In the genomic region with DNA sequence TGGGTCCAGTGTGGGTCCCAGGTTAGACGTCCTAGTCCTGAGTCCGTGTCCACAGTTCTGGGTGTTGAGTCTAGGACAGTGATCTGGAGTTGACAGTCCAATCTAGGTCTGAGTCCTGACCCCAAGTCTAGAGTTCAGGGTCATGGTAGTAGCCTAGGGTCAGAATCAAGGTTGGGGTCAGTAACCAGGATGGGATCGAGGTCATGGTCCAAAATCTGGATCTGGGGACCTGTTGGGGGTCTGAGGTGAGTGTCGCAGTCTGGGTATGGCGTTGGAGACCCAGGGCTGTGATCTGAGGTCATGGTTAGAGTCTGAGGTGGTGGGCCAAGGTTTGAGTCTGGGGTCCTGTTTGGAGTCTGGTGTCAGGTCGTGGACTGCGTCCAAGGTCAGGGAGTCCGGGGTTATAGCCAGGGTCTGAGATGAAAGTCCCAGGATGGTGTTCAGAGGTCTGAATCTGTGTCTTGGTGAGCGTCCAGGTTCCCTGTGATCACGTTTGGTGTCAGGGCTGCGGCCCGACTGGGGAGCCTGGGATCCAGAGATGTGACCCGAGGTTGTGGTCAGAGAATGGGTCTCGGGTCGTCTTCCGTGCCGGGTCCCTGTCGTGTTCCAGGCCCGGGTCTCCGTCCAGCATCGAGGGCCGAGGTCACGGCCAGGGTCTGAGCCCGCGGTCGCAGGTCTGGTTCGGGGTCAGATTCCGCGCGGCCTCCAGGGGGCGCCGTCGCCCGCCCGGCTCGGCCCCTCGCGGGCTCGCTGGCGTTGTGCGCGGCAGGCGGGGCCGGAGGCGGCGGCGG, we compare ENCODE assay signal across 8 cellular contexts. TPM values are rescaled to one million over a fixed set of nuclear protein-coding genes. Genes with fewer than 3 reads are reported as not detected.
A peak's percentile ranks its signal among the peaks of the same experiment; 100 is the strongest.
DNase-seq lines count a peak whose midpoint lies in the region; ATAC-seq and TF ChIP-seq lines count a peak whose summit lies in the region.

No MANE protein-coding gene starts in this region.

- no peaks in the 10 kb centered on the region for H3K27me3 Mint-ChIP-seq in activated naive CD8-positive, alpha-beta T cell

- CTCF ChIA-PET in SK-N-SH (lab: Yijun Ruan, JAX), result interaction anchor here (1.0 to 10.0 kb wide), 10 partner anchors 11 to 121 kb away, joined by 3 to 274 read pairs (median 4); no protein-coding TSS in a partner anchor

- H3K4me1 Mint-ChIP-seq in activated naive CD8-positive, alpha-beta T cell (ENCODE audit: low read depth), result peaks cover 75% of the 10 kb centered on the region

- H3K27ac Mint-ChIP-seq in activated naive CD8-positive, alpha-beta T cell, result peak overlapping the region; percentile 80

- no peaks in the 10 kb centered on the region for H3K27me3 ChIP-seq in SK-N-SH (ENCODE audit: insufficient read depth)
- no peaks in the 10 kb centered on the region for H3K27me3 ChIP-seq in heart left ventricle

- H3K36me3 ChIP-seq in SK-N-SH (replicated peaks in 1 of 2; ENCODE audit: control insufficient read depth in 1 of 2, insufficient read depth in 2 of 2, low read length in 1 of 2), result peaks cover 0 to 3% of the 10 kb centered on the region in 2 experiments
- H3K36me3 ChIP-seq in heart left ventricle, result peaks cover 0 to 24% (median 2%) of the 10 kb centered on the region in 9 donors

- POLR2A ChIA-PET in SK-N-SH (lab: Yijun Ruan, JAX), result interaction anchor here (1.4 kb wide), 1 partner anchor 52 kb away, joined by 6 read pairs; no protein-coding TSS in a partner anchor

- in situ Hi-C loops in GM13976 (cut with MboI; ENCODE audit: low sequenced_read_pairs, unreplicated experiment), result loop anchor here (10.0 kb wide), 1 partner anchor 119 kb away; no protein-coding TSS in a partner anchor

- no peak for TF ChIP-seq EP300 in SK-N-SH (IDR thresholded peaks at IDR 0.05; ENCODE audit: borderline replicate concordance in 1 of 2, low read depth in 1 of 2, low read length in 1 of 2)

- peaks cover 14 to 35% of the 10 kb centered on the region in 2 experiments; a peak in 2 of 4 replicates for H3K4me1 ChIP-seq in SK-N-SH (ENCODE audit: control insufficient read depth in 1 of 2, insufficient read depth in 2 of 2, low read depth in 1 of 2, low read length in 1 of 2)
- peaks cover 21 to 76% (median 56%) of the 10 kb centered on the region in 12 donors for H3K4me1 ChIP-seq in heart left ventricle

- TF ChIP-seq CTCF in 22Rv1 (IDR thresholded peaks at IDR 0.05) (peak; percentile 89), GM13976 (IDR thresholded peaks at IDR 0.05; ENCODE audit: borderline replicate concordance, control extremely low read depth, extremely low read depth, insufficient read depth, missing control alignments) (peak; percentile 87), SK-N-SH (IDR thresholded peaks at IDR 0.05) (peak; percentile 67), heart left ventricle (IDR thresholded peaks at IDR 0.05) (peak in 11 of 12 donors; percentile 62 to 82 (median 73))

- 59% methylated on average over 12 of the region's 47 CpGs for WGBS in SK-N-SH (ENCODE audit: low lambda C conversion rate)
- WGBS in heart left ventricle, 4 donors, result 14 to 48% (median 16%) methylated on average over 15 to 47 of the region's 47 CpGs

- H3K4me3 ChIP-seq in SK-N-SH (ENCODE audit: low read depth in 2 of 2, low read length in 1 of 2) (peak overlapping the region in 1 of 2 experiments; percentile 90; a peak in 2 of 4 replicates), heart left ventricle (peak overlapping the region in 9 of 12 donors; percentile 18 to 76 (median 38))

- peak overlapping the region; percentile 56; the same call in 1 of the 2 replicates for H3K4me2 ChIP-seq in SK-N-SH

- H3K9ac ChIP-seq in SK-N-SH, result no peak overlapping the region

- intact Hi-C loops in heart left ventricle (cut with DNase I), result loop anchor here in 9 of 10 donors (1.0 to 5.0 kb wide), 7 partner anchors 23 to 121 kb away; a partner anchor contains a TSS
- intact Hi-C loops in posterior vena cava (cut with DNase I), result loop anchor here (2.0 to 5.0 kb wide), 3 partner anchors 53 to 116 kb away; no protein-coding TSS in a partner anchor

- DNase-seq in GM13976 (ENCODE audit: low spot score) (peak; percentile 90), HT-29 (ENCODE audit: low spot score) (peak; percentile 75), SK-N-SH (peak; percentile 94), heart left ventricle (peak; percentile 79 to 92 (median 82)), posterior vena cava (ENCODE audit: low spot score) (peak; percentile 95)

- H4K20me1 ChIP-seq in SK-N-SH (ENCODE audit: insufficient read depth), result peaks cover 9% of the 10 kb centered on the region; the same call in 1 of the 2 replicates

- peak; percentile 64 for TF ChIP-seq RAD21 in SK-N-SH (IDR thresholded peaks at IDR 0.05; ENCODE audit: low read length)

- H3K9me2 ChIP-seq in SK-N-SH, result no peaks in the 10 kb centered on the region

- H3F3A ChIP-seq in SK-N-SH (replicated peaks; ENCODE audit: insufficient read depth), result peaks cover 12% of the 10 kb centered on the region

- H3K9me3 Mint-ChIP-seq in activated naive CD8-positive, alpha-beta T cell (ENCODE audit: low read depth), result no peaks in the 10 kb centered on the region

- H3K9me3 ChIP-seq in SK-N-SH (no peaks in the 10 kb centered on the region), heart left ventricle (no peaks in the 10 kb centered on the region)

- H3K79me2 ChIP-seq in SK-N-SH (ENCODE audit: insufficient read depth), result peaks cover 41% of the 10 kb centered on the region

- peaks cover 2% of the 10 kb centered on the region for H3K36me3 Mint-ChIP-seq in activated naive CD8-positive, alpha-beta T cell

- no peak for TF ChIP-seq POLR2A in heart left ventricle (IDR thresholded peaks at IDR 0.05)

- ATAC-seq in heart left ventricle, result peak; percentile 19 to 71 (median 60)
- no peak for ATAC-seq in HG03025 (IDR thresholded peaks at IDR 0.05; ENCODE audit: low FRiP score, unreplicated experiment)

- H3K4me3 Mint-ChIP-seq in activated naive CD8-positive, alpha-beta T cell, result peak overlapping the region; percentile 82

- peak overlapping the region; percentile 93; the same call in 1 of the 2 replicates for H3K27ac ChIP-seq in 22Rv1
- H3K27ac ChIP-seq in SK-N-SH (ENCODE audit: low read depth in 2 of 2, low read length in 1 of 2), result peak overlapping the region in 1 of 2 experiments; percentile 53; a peak in 2 of 4 replicates
- H3K27ac ChIP-seq in heart left ventricle, result peak overlapping the region in 10 of 12 donors; percentile 53 to 84 (median 74)

- no peak overlapping the region for H2AFZ ChIP-seq in SK-N-SH (ENCODE audit: low read depth)

TF ChIP-seq in SK-N-SH, 30 proteins besides CTCF, POLR2A, EP300 and RAD21:
- TF ChIP-seq SMC3 (IDR thresholded peaks at IDR 0.05; ENCODE audit: low read depth, low read length) (peak; percentile 76), NRF1 (IDR thresholded peaks at IDR 0.05; ENCODE audit: low read depth, low read length) (0 out of 2 replicates have a peak, but pooled peaks have one; percentile 6), RXRA (IDR thresholded peaks at IDR 0.05; ENCODE audit: borderline replicate concordance, low read depth) (no peak), RCOR1 (IDR thresholded peaks at IDR 0.05; ENCODE audit: low read length) (0 out of 2 replicates have a peak, but pooled peaks have one; percentile 17)
TF ChIP-seq in SK-N-SH: peak in this region for 3.

RNA-seq across cellular contexts. Expression of a gene that starts 0.4 kb away (rescaled TPM):
- 270 and 294 TPM in 2 replicates for total RNA-seq in HT-29 (2014; rRNA removed; shearing (Covaris generic))
- 44.6 and 48.5 TPM in 2 replicates for polyA plus RNA-seq in SK-N-SH (2012; rRNA removed)
- 19.5 and 33.5 TPM in 2 replicates for polyA plus RNA-seq in SK-N-SH (2012; cell fraction: cytosol; rRNA removed)
- 106 and 118 TPM in 2 replicates for polyA plus RNA-seq in SK-N-SH (2012; cell fraction: nucleus; rRNA removed)
- 100 to 1,000 TPM in 1 of 9 donors, 10 to 100 TPM in 8; 40.1 to 107 (median 49.6) TPM for total RNA-seq in heart left ventricle
- 10 to 100 TPM; 55.6 to 63.8 TPM for polyA plus RNA-seq in heart left ventricle
- 10 to 100 TPM; 50.4 to 58.2 TPM for total RNA-seq in posterior vena cava

RNA-seq across cellular contexts. Expression of a gene that starts 23.3 kb away (rescaled TPM):
- 100 and 107 TPM in 2 replicates for total RNA-seq in HT-29 (2014; rRNA removed; shearing (Covaris generic))
- 50.2 and 51.4 TPM in 2 replicates for polyA plus RNA-seq in SK-N-SH (2012; rRNA removed)
- polyA plus RNA-seq in SK-N-SH (2012; cell fraction: cytosol; rRNA removed), result 17.8 and 26.1 TPM in 2 replicates
- polyA plus RNA-seq in SK-N-SH (2012; cell fraction: nucleus; rRNA removed), result 163 and 206 TPM in 2 replicates
- 10 to 100 TPM in 6 of 9 donors, 1 to 10 TPM in 3; 7.6 to 43.6 (median 12.8) TPM for total RNA-seq in heart left ventricle
- polyA plus RNA-seq in heart left ventricle, result 10 to 100 TPM; 12.3 to 17.6 TPM
- total RNA-seq in posterior vena cava, result 10 to 100 TPM; 40.7 to 42.8 TPM

RNA-seq across cellular contexts. Expression of a gene that starts 37.5 kb away (rescaled TPM):
- total RNA-seq in HT-29 (2014; rRNA removed; shearing (Covaris generic)), result 180 TPM in 2 replicates
- polyA plus RNA-seq in SK-N-SH (2012; rRNA removed) (13.5 and 17.1 TPM in 2 replicates), heart left ventricle (1 to 10 TPM; 8.1 to 9.4 TPM)
- polyA plus RNA-seq in SK-N-SH (2012; cell fraction: cytosol; rRNA removed), result 4.0 and 7.0 TPM in 2 replicates
- 73.4 and 77.8 TPM in 2 replicates for polyA plus RNA-seq in SK-N-SH (2012; cell fraction: nucleus; rRNA removed)
- total RNA-seq in heart left ventricle (10 to 100 TPM; 10.8 to 23.9 (median 16.8) TPM), posterior vena cava (10 to 100 TPM; 23.5 to 26.2 TPM)
